Comparison of ENCODE assay signal across 1 cellular context in the genomic region with DNA sequence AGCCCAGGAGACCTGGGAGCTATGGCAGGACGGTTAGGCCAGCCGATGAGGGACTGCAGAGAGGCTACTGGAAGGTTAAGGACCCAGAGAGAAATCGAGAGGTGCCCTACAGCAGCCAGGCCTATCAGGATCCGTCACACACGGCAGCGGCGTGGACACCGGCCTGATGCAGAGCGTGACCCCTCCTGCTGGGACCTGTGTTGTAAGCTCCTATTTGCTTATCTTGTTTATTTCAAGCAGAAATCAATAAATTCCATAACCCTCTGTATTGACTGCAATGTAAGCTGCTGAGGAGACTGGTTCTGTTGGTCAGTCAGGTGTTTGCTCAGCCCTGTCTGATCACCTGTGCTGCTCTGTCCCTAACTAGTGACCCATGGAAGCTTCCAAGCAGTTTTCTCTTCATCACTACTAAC.
TF ChIP-seq lines count a peak whose summit lies in the region.

No MANE protein-coding gene starts in this region.

TF ChIP-seq in HepG2, 621 proteins besides CTCF, POLR2A, EP300 and RAD21 (continued from another document and continues in another):
- TF ChIP-seq, protein P1, sequence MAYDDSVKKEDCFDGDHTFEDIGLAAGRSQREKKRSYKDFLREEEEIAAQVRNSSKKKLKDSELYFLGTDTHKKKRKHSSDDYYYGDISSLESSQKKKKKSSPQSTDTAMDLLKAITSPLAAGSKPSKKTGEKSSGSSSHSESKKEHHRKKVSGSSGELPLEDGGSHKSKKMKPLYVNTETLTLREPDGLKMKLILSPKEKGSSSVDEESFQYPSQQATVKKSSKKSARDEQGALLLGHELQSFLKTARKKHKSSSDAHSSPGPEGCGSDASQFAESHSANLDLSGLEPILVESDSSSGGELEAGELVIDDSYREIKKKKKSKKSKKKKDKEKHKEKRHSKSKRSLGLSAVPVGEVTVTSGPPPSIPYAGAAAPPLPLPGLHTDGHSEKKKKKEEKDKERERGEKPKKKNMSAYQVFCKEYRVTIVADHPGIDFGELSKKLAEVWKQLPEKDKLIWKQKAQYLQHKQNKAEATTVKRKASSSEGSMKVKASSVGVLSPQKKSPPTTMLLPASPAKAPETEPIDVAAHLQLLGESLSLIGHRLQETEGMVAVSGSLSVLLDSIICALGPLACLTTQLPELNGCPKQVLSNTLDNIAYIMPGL (CRISPR knock-in tag; IDR thresholded peaks at IDR 0.05; ENCODE audit: borderline replicate concordance in 1 of 2, low read depth in 1 of 2) = no peak
- TF ChIP-seq MEIS1 (CRISPR knock-in tag; IDR thresholded peaks at IDR 0.05; ENCODE audit: borderline replicate concordance) = peak; percentile 74; the same call in 1 of the 2 replicates
- TF ChIP-seq, protein P2, sequence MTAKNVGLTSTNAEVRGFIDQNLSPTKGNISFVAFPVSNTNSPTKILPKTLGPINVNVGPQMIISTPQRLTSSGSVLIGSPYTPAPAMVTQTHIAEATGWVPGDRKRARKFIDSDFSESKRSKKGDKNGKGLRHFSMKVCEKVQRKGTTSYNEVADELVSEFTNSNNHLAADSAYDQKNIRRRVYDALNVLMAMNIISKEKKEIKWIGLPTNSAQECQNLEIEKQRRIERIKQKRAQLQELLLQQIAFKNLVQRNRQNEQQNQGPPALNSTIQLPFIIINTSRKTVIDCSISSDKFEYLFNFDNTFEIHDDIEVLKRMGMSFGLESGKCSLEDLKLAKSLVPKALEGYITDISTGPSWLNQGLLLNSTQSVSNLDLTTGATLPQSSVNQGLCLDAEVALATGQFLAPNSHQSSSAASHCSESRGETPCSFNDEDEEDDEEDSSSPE (CRISPR knock-in tag; IDR thresholded peaks at IDR 0.05) = no peak
- TF ChIP-seq BORCS8-MEF2B (CRISPR knock-in tag; IDR thresholded peaks at IDR 0.05) = peak; percentile 89
- TF ChIP-seq CSRNP1 (CRISPR knock-in tag; IDR thresholded peaks at IDR 0.05) = 0 out of 2 replicates have a peak, but pooled peaks have one; percentile 29
- peak; percentile 87 for TF ChIP-seq TBL1XR1 (IDR thresholded peaks at IDR 0.05; ENCODE audit: borderline replicate concordance, low read length, partially characterized antibody)
- TF ChIP-seq FOXJ3 (CRISPR knock-in tag; IDR thresholded peaks at IDR 0.05; ENCODE audit: borderline replicate concordance) = peak; percentile 94; the same call in 1 of the 2 replicates
- no peak for TF ChIP-seq CBFB (CRISPR knock-in tag; IDR thresholded peaks at IDR 0.05)
- peak; percentile 90 for TF ChIP-seq DPF2 (CRISPR knock-in tag; IDR thresholded peaks at IDR 0.05; ENCODE audit: borderline replicate concordance, low read depth)
- TF ChIP-seq ZNF263 (CRISPR knock-in tag; IDR thresholded peaks at IDR 0.05) = no peak
- TF ChIP-seq NFE2L1 (CRISPR knock-in tag; IDR thresholded peaks at IDR 0.05; ENCODE audit: borderline replicate concordance) = no peak
- no peak for TF ChIP-seq MLLT10 (CRISPR knock-in tag; IDR thresholded peaks at IDR 0.05)
- no peak for TF ChIP-seq ZNF337 (CRISPR knock-in tag; IDR thresholded peaks at IDR 0.05; ENCODE audit: borderline replicate concordance, low read depth)
- peak; percentile 77; the same call in 1 of the 2 replicates for TF ChIP-seq ISL2 (CRISPR knock-in tag; IDR thresholded peaks at IDR 0.05)
- TF ChIP-seq ISX (CRISPR knock-in tag; conservative IDR thresholded peaks at IDR 0.05) = no peak
- TF ChIP-seq ZNF251 (CRISPR knock-in tag; IDR thresholded peaks at IDR 0.05) = no peak
- TF ChIP-seq, protein P3, sequence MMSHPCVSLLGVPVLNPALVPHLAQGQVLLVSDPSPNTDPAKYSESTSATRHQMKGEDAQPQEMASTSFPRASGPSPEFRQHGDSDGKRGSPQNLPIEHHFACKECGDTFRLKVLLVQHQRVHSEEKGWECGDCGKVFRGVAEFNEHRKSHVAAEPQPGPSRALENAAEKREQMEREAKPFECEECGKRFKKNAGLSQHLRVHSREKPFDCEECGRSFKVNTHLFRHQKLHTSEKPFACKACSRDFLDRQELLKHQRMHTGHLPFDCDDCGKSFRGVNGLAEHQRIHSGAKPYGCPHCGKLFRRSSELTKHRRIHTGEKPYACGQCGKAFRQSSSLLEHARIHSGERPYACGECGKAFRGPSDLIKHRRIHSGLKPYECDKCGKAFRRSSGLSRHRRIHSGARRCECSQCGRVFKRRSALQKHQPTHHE (CRISPR knock-in tag; IDR thresholded peaks at IDR 0.05; ENCODE audit: borderline replicate concordance) = no peak
- TF ChIP-seq HDAC6 (IDR thresholded peaks at IDR 0.05; ENCODE audit: low read depth, low read length) = no peak
- TF ChIP-seq KAT7 (CRISPR knock-in tag; IDR thresholded peaks at IDR 0.05; ENCODE audit: borderline replicate concordance) = peak; percentile 47; the same call in 1 of the 2 replicates
- no peak for TF ChIP-seq ZNF446 (CRISPR knock-in tag; IDR thresholded peaks at IDR 0.05)
- TF ChIP-seq, protein P4, sequence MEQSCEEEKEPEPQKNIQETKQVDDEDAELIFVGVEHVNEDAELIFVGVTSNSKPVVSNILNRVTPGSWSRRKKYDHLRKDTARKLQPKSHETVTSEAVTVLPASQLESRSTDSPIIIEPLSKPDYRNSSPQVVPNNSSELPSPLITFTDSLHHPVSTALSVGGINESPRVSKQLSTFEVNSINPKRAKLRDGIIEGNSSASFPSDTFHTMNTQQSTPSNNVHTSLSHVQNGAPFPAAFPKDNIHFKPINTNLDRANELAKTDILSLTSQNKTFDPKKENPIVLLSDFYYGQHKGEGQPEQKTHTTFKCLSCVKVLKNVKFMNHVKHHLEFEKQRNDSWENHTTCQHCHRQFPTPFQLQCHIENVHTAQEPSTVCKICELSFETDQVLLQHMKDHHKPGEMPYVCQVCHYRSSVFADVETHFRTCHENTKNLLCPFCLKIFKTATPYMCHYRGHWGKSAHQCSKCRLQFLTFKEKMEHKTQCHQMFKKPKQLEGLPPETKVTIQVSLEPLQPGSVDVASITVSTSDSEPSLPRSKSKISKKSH (CRISPR knock-in tag; IDR thresholded peaks at IDR 0.05; ENCODE audit: borderline replicate concordance) = no peak
- TF ChIP-seq ZFP37 (CRISPR knock-in tag; IDR thresholded peaks at IDR 0.05; ENCODE audit: borderline replicate concordance) = no peak
- TF ChIP-seq MYNN (CRISPR knock-in tag; IDR thresholded peaks at IDR 0.05; ENCODE audit: low read depth) = no peak
- peak; percentile 74; the same call in 1 of the 2 replicates for TF ChIP-seq RNF219 (CRISPR knock-in tag; IDR thresholded peaks at IDR 0.05)
- no peak for TF ChIP-seq MXD3 (CRISPR knock-in tag; IDR thresholded peaks at IDR 0.05)
- TF ChIP-seq, protein P5, sequence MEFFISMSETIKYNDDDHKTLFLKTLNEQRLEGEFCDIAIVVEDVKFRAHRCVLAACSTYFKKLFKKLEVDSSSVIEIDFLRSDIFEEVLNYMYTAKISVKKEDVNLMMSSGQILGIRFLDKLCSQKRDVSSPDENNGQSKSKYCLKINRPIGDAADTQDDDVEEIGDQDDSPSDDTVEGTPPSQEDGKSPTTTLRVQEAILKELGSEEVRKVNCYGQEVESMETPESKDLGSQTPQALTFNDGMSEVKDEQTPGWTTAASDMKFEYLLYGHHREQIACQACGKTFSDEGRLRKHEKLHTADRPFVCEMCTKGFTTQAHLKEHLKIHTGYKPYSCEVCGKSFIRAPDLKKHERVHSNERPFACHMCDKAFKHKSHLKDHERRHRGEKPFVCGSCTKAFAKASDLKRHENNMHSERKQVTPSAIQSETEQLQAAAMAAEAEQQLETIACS (CRISPR knock-in tag; IDR thresholded peaks at IDR 0.05) = no peak
- TF ChIP-seq MYC (CRISPR knock-in tag; IDR thresholded peaks at IDR 0.05; ENCODE audit: borderline replicate concordance) = no peak
- peak; percentile 34; the same call in 1 of the 2 replicates for TF ChIP-seq FOXK2 (IDR thresholded peaks at IDR 0.05)
- no peak for TF ChIP-seq DR1 (CRISPR knock-in tag; IDR thresholded peaks at IDR 0.05)
- TF ChIP-seq, protein P6, sequence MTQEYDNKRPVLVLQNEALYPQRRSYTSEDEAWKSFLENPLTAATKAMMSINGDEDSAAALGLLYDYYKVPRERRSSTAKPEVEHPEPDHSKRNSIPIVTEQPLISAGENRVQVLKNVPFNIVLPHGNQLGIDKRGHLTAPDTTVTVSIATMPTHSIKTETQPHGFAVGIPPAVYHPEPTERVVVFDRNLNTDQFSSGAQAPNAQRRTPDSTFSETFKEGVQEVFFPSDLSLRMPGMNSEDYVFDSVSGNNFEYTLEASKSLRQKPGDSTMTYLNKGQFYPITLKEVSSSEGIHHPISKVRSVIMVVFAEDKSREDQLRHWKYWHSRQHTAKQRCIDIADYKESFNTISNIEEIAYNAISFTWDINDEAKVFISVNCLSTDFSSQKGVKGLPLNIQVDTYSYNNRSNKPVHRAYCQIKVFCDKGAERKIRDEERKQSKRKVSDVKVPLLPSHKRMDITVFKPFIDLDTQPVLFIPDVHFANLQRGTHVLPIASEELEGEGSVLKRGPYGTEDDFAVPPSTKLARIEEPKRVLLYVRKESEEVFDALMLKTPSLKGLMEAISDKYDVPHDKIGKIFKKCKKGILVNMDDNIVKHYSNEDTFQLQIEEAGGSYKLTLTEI (CRISPR knock-in tag; conservative IDR thresholded peaks at IDR 0.05) = no peak
- no peak for TF ChIP-seq ZNF607 (CRISPR knock-in tag; IDR thresholded peaks at IDR 0.05; ENCODE audit: borderline replicate concordance)
- TF ChIP-seq ELF3 (CRISPR knock-in tag; IDR thresholded peaks at IDR 0.05) = peak; percentile 17; the same call in 1 of the 2 replicates
- TF ChIP-seq PAX8 (CRISPR knock-in tag; IDR thresholded peaks at IDR 0.05; ENCODE audit: borderline replicate concordance) = 0 out of 2 replicates have a peak, but pooled peaks have one; percentile 36
- TF ChIP-seq ZBTB1 (CRISPR knock-in tag; IDR thresholded peaks at IDR 0.05; ENCODE audit: borderline replicate concordance) = no peak
- TF ChIP-seq DNMT3B (CRISPR knock-in tag; conservative IDR thresholded peaks at IDR 0.05) = no peak
- TF ChIP-seq ZNF225 (CRISPR knock-in tag; IDR thresholded peaks at IDR 0.05) = peak; percentile 73; the same call in 1 of the 2 replicates
- TF ChIP-seq, protein P7, sequence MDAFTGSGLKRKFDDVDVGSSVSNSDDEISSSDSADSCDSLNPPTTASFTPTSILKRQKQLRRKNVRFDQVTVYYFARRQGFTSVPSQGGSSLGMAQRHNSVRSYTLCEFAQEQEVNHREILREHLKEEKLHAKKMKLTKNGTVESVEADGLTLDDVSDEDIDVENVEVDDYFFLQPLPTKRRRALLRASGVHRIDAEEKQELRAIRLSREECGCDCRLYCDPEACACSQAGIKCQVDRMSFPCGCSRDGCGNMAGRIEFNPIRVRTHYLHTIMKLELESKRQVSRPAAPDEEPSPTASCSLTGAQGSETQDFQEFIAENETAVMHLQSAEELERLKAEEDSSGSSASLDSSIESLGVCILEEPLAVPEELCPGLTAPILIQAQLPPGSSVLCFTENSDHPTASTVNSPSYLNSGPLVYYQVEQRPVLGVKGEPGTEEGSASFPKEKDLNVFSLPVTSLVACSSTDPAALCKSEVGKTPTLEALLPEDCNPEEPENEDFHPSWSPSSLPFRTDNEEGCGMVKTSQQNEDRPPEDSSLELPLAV (CRISPR knock-in tag; conservative IDR thresholded peaks at IDR 0.05; ENCODE audit: low read depth) = no peak
- TF ChIP-seq ZNF552 (CRISPR knock-in tag; IDR thresholded peaks at IDR 0.05; ENCODE audit: borderline replicate concordance) = 0 out of 2 replicates have a peak, but pooled peaks have one; percentile 58
- TF ChIP-seq ZBTB10 (CRISPR knock-in tag; IDR thresholded peaks at IDR 0.05; ENCODE audit: borderline replicate concordance) = no peak
- TF ChIP-seq BATF2 (CRISPR knock-in tag; IDR thresholded peaks at IDR 0.05) = no peak
